In the genomic region with DNA sequence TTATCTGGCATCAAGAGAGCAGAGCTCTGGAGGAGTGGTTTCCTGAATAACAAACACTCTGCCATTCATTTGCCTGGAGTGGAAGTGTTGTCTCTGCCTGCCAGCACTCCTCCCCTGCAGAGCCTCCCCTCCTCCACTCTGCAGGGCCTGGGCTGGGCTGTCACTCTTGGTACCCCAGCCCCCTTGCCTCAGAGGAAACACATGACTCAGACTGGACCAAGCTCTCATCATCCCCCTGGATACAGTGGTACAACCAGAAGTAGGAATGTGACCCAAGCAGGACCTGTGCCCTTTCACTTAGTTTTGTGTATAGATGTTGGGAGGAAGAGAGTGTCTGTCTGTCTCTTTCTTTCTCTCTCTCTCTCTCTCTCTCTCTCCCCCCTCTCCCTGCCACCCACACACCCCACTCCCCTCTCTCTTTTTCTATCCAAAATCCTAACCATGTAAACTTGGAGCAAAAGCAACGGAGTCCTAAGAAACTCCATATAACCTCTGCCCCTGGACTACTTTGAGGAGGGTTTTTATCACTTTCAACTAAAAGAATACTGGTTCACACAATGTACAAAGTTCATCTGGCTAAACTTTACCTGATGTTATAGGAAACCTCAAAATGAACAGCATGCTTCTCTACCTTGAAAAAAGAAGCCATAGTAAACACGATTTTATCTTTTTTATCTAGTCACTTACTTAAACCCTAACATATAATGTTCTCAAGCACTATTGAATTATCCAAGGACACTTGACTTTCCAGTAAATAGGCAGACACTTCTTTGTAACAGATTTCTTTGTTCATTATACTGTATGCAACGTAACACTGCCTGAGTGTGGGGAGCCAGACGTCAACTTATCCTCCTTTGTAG, we compare ENCODE assay signal across 8 cellular contexts. TPM values are rescaled to one million over a fixed set of nuclear protein-coding genes. Genes with fewer than 3 reads are reported as not detected.
A peak's percentile ranks its signal among the peaks of the same experiment; 100 is the strongest.
DNase-seq lines count a peak whose midpoint lies in the region; ATAC-seq, FAIRE-seq and TF ChIP-seq lines count a peak whose summit lies in the region.

No MANE protein-coding gene starts in this region.

- H3K4me1 ChIP-seq in colonic mucosa (no peaks in the 10 kb centered on the region), OCI-LY7 (ENCODE audit: insufficient read depth, low read length, poor library complexity, severe bottlenecking) (no peaks in the 10 kb centered on the region)

- H3K36me3 Mint-ChIP-seq in naive thymus-derived CD8-positive, alpha-beta T cell: no peaks in the 10 kb centered on the region

- POLR2A ChIA-PET in OCI-LY7 (lab: Charles Lee): interaction anchor here (0.7 kb wide), 1 partner anchor 260 kb away, joined by 3 read pairs; no protein-coding TSS in a partner anchor
- POLR2A ChIA-PET in naive thymus-derived CD8-positive, alpha-beta T cell (lab: Charles Lee): no interaction called here

- H3K27ac Mint-ChIP-seq in naive thymus-derived CD8-positive, alpha-beta T cell: no peak overlapping the region

- ATAC-seq in naive thymus-derived CD8-positive, alpha-beta T cell: no peak

- CTCF ChIA-PET in OCI-LY7 (lab: Charles Lee; ENCODE audit: unreplicated experiment): no interaction called here

- H3K9me3 ChIP-seq in colonic mucosa: no peaks in the 10 kb centered on the region
- H3K9me3 ChIP-seq in OCI-LY7 (ENCODE audit: low read length): no peaks in the 10 kb centered on the region

- H3K9ac ChIP-seq in colonic mucosa (ENCODE audit: low read depth in 2 of 2, low read length in 2 of 2): no peak overlapping the region

- H3K36me3 ChIP-seq in colonic mucosa (no peaks in the 10 kb centered on the region), OCI-LY7 (ENCODE audit: insufficient read depth, low read length) (no peaks in the 10 kb centered on the region)

- peaks cover 0 to 3% (median under 1%) of the 10 kb centered on the region in 4 donors for H3K4me1 Mint-ChIP-seq in naive thymus-derived CD8-positive, alpha-beta T cell

- H3K27ac ChIP-seq in colonic mucosa (no peak overlapping the region), OCI-LY7 (ENCODE audit: low read depth, low read length, poor library complexity, severe bottlenecking) (no peak overlapping the region)

- H3K27me3 Mint-ChIP-seq in naive thymus-derived CD8-positive, alpha-beta T cell: peaks cover 0 to 8% (median 1%) of the 10 kb centered on the region in 5 donors

- no peak overlapping the region for H2AFZ ChIP-seq in OCI-LY7 (ENCODE audit: low read length)

- no peaks in the 10 kb centered on the region for H4K20me1 ChIP-seq in OCI-LY7 (ENCODE audit: insufficient read depth, low read length)

- no peak overlapping the region for H3K4me3 Mint-ChIP-seq in naive thymus-derived CD8-positive, alpha-beta T cell

- intact Hi-C loops in colonic mucosa (cut with DNase I) (no loop called here), OCI-LY7 (cut with micrococcal nuclease; ENCODE audit: unreplicated experiment) (no loop called here)

- no peaks in the 10 kb centered on the region for H3K79me2 ChIP-seq in OCI-LY7 (ENCODE audit: insufficient read depth, low read depth, low read length)

- no peaks in the 10 kb centered on the region for H3K9me3 Mint-ChIP-seq in naive thymus-derived CD8-positive, alpha-beta T cell

- peak; percentile 79 for DNase-seq in HK-2 (ENCODE audit: unreplicated experiment)
- DNase-seq in RCC 7860 (ENCODE audit: low spot score): peak; percentile 90
- peak; percentile 52 to 61 for DNase-seq in foreskin fibroblast
- DNase-seq in nucleus accumbens (lab: John Stamatoyannopoulos, UW): peak in 52 of 56 donors; percentile 31 to 88 (median 70)
- no peak for DNase-seq in colonic mucosa
- DNase-seq in OCI-LY7 (ENCODE audit: low spot score): no peak
- DNase-seq in T-helper 9 cell: no peak
- no peak for DNase-seq in naive thymus-derived CD8-positive, alpha-beta T cell

- no peak overlapping the region for H3K4me3 ChIP-seq in foreskin fibroblast (ENCODE audit: low read depth in 1 of 2, low read length in 2 of 2)
- H3K4me3 ChIP-seq in colonic mucosa: no peak overlapping the region
- no peak overlapping the region for H3K4me3 ChIP-seq in OCI-LY7 (ENCODE audit: low read depth, low read length, poor library complexity, severe bottlenecking)

- no peaks in the 10 kb centered on the region for H3K9me2 ChIP-seq in OCI-LY7 (ENCODE audit: insufficient read depth, low read length)

- FAIRE-seq in RCC 7860 (lab: Jason Lieb, UNC): peak; percentile 78

- H3K27me3 ChIP-seq in colonic mucosa: no peaks in the 10 kb centered on the region

- no peak overlapping the region for H3K4me2 ChIP-seq in OCI-LY7 (ENCODE audit: low read length)

- BruUV-seq in OCI-LY7 (replicated peaks; lab: Mats Ljungman, UMichigan): no TSS peak

- TF ChIP-seq CTCF in foreskin fibroblast (IDR thresholded peaks at IDR 0.05; ENCODE audit: low read depth, low read length) (no peak), colonic mucosa (IDR thresholded peaks at IDR 0.05) (no peak), OCI-LY7 (conservative IDR thresholded peaks at IDR 0.05; ENCODE audit: low read length) (no peak)

RNA-seq across cellular contexts. Expression of a gene that starts 43.8 kb away (rescaled TPM):
- total RNA-seq in colonic mucosa (10 to 100 TPM in 1 of 2 donors, 1 to 10 TPM in 1; 6.5 to 11.1 TPM), OCI-LY7 (2022) (0.91 and 2.8 TPM in 2 replicates)
- total RNA-seq in OCI-LY7 (2014; rRNA removed; shearing (Covaris generic)): 1.9 and 4.9 TPM in 2 replicates
- total RNA-seq in naive thymus-derived CD8-positive, alpha-beta T cell: 1 to 10 TPM in 1 of 2 experiments, under 1 TPM in 1; 0.88 to 1.3 TPM
- polyA plus RNA-seq in naive thymus-derived CD8-positive, alpha-beta T cell: under 1 TPM in 2 of 3 donors, not detected in 1; 0.30 to 0.46 TPM

RNA-seq across cellular contexts. Expression of a gene that starts 44.1 kb away (rescaled TPM):
- total RNA-seq in colonic mucosa: 10 to 100 TPM; 14.1 to 27.4 TPM
- 16.9 and 18.1 TPM in 2 replicates for total RNA-seq in OCI-LY7 (2014; rRNA removed; shearing (Covaris generic))
- 20.5 and 22.6 TPM in 2 replicates for total RNA-seq in OCI-LY7 (2022)
- 10 to 100 TPM; 36.5 to 40.0 TPM for total RNA-seq in naive thymus-derived CD8-positive, alpha-beta T cell
- 10 to 100 TPM; 20.3 to 22.8 (median 22.4) TPM for polyA plus RNA-seq in naive thymus-derived CD8-positive, alpha-beta T cell

Comparison
In these comparisons a context has a peak if more than half of its experiments do, and no peak if none do; other contexts are left out.
1. DNase-seq: peak in HK-2 (single experiment), RCC 7860 (single experiment), foreskin fibroblast (2 of 2) and nucleus accumbens (52 of 56); none in colonic mucosa (single experiment), OCI-LY7 (single experiment), T-helper 9 cell (single experiment) and naive thymus-derived CD8-positive, alpha-beta T cell (0 of 10).